ENCODE assay signal across 1 cellular context in the genomic region with DNA sequence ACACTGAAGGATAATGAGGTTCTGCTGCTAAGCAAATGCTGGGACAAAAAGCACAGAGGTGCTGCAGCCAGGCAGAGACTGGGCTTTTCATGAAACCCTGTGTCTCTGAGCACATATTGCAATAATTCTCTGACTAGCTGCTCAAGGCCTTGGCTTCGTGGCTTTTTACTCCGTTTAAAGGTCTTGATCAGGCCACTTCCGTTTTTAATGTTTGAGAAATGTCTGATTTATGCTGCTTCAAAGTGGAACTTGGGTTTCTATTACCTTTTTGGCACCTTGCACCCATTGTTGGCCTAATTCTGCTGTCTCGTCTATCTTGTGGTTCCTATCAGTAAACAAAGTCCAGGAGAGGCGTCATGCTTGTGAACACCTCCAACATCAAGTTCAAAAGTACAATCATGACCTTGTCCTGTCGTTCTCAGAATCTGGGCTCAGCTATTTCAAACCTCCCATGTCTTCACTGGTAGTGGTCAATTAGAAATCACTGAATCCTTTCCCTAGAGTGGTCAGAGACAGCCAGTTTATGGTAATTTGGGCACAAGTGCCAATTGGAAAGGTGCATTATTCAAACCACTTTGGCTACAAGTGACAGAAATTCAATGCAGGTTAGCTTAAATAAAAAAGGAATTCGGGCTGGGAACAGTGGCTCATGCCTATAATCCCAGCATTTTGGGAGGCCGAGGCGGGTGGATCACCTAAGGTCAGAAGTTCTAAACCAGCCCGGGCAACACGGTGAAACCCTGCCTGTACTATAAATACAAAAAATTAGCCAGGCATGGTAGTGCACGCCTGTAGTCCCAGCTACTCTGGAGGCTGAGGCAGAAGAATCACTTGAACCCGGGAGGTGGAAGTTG.
TF ChIP-seq lines count a peak whose summit lies in the region.

No MANE protein-coding gene starts in this region.

TF ChIP-seq in HepG2, 621 proteins besides CTCF, POLR2A, EP300 and RAD21 (continued from another document and continues in another):
- TF ChIP-seq, protein P1, sequence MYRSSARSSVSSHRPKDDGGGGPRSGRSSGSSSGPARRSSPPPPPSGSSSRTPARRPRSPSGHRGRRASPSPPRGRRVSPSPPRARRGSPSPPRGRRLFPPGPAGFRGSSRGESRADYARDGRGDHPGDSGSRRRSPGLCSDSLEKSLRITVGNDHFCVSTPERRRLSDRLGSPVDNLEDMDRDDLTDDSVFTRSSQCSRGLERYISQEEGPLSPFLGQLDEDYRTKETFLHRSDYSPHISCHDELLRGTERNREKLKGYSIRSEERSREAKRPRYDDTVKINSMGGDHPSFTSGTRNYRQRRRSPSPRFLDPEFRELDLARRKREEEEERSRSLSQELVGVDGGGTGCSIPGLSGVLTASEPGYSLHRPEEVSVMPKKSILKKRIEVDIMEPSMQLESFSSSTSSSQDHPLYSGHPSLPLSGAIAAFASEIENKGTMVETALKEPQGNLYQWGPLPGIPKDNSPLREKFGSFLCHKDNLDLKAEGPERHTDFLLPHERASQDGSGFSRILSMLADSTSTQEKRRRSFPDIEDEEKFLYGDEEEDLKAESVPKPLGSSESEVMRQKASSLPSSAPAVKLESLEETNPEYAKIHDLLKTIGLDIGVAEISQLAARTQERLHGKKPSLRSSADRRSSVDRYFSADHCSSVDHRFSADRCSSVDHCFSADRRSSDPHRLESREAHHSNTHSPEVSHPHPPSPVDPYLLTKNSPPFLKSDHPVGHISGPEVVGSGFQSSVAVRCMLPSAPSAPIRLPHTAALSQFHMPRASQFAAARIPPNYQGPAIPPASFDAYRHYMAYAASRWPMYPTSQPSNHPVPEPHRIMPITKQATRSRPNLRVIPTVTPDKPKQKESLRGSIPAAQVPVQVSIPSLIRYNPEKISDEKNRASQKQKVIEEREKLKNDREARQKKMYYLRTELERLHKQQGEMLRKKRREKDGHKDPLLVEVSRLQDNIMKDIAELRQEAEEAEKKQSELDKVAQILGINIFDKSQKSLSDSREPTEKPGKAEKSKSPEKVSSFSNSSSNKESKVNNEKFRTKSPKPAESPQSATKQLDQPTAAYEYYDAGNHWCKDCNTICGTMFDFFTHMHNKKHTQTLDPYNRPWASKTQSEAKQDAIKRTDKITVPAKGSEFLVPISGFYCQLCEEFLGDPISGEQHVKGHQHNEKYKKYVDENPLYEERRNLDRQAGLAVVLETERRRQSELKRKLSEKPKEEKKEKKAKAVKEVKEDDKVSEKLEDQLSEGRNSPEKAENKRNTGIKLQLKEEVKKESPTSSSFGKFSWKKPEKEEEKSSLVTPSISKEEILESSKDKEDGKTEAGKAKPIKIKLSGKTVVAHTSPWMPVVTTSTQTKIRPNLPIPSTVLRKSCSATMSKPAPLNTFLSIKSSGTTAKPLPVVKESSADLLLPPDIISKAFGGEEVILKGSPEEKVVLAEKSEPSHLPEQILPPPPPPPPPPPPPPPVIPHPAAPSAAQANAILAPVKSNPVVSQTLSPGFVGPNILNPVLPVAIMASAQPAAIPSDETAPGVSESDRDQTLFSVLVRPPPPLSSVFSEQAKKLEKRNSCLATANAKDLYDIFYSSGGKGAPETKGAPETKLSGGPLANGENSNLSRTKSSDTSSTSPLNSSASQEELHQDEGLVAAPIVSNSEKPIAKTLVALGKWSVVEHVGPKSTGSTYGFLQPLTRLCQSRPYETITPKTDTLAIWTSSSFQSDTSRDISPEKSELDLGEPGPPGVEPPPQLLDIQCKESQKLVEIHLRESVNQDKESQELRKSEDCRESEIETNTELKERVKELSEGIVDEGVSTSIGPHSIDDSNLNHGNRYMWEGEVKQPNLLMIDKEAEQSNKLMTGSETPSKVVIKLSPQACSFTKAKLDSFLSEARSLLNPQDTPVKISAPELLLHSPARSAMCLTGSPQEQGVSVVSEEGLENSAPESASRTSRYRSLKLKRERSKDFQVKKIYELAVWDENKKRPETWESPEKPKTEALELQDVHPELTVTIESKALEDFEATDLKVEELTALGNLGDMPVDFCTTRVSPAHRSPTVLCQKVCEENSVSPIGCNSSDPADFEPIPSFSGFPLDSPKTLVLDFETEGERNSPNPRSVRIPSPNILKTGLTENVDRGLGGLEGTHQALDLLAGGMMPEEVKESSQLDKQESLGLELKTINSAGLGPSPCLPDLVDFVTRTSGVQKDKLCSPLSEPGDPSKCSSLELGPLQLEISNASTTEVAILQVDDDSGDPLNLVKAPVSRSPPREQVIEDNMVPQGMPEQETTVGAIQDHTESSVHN (CRISPR knock-in tag; IDR thresholded peaks at IDR 0.05), result no peak
- TF ChIP-seq DNMT1 (CRISPR knock-in tag; IDR thresholded peaks at IDR 0.05) (0 out of 2 replicates have a peak, but pooled peaks have one; percentile 44), ASH2L (IDR thresholded peaks at IDR 0.05; ENCODE audit: insufficient read length, low read depth, low read length) (peak; percentile 49), LRRFIP1 (CRISPR knock-in tag; conservative IDR thresholded peaks at IDR 0.05) (0 out of 2 replicates have a peak, but pooled peaks have one; percentile 37), GATAD2A (CRISPR knock-in tag; IDR thresholded peaks at IDR 0.05) (peak; percentile 86), CSRNP1 (CRISPR knock-in tag; IDR thresholded peaks at IDR 0.05) (0 out of 2 replicates have a peak, but pooled peaks have one; percentile 59), RBAK (CRISPR knock-in tag; IDR thresholded peaks at IDR 0.05) (no peak), SNAPC5 (CRISPR knock-in tag; IDR thresholded peaks at IDR 0.05; ENCODE audit: borderline replicate concordance) (no peak), GTF3A (CRISPR knock-in tag; conservative IDR thresholded peaks at IDR 0.05) (0 out of 2 replicates have a peak, but pooled peaks have one; percentile 36), ZNF616 (CRISPR knock-in tag; IDR thresholded peaks at IDR 0.05; ENCODE audit: low read depth) (no peak), MXD3 (CRISPR knock-in tag; IDR thresholded peaks at IDR 0.05) (no peak), ZNF614 (CRISPR knock-in tag; IDR thresholded peaks at IDR 0.05; ENCODE audit: borderline replicate concordance) (peak; percentile 86; the same call in 1 of the 2 replicates), NR1H2 (CRISPR knock-in tag; IDR thresholded peaks at IDR 0.05; ENCODE audit: borderline replicate concordance, low read depth) (no peak; the same call in 1 of the 2 replicates), RFXANK (CRISPR knock-in tag; IDR thresholded peaks at IDR 0.05) (peak; percentile 90), ZNF740 (CRISPR knock-in tag; IDR thresholded peaks at IDR 0.05) (no peak), ZKSCAN8 (CRISPR knock-in tag; IDR thresholded peaks at IDR 0.05; ENCODE audit: borderline replicate concordance) (0 out of 2 replicates have a peak, but pooled peaks have one; percentile 32), REXO4 (CRISPR knock-in tag; IDR thresholded peaks at IDR 0.05; ENCODE audit: borderline replicate concordance) (no peak), ZNF180 (CRISPR knock-in tag; IDR thresholded peaks at IDR 0.05; ENCODE audit: borderline replicate concordance, low read depth) (no peak), MXD4 (CRISPR knock-in tag; IDR thresholded peaks at IDR 0.05) (peak; percentile 82; the same call in 1 of the 2 replicates), TAF15 (IDR thresholded peaks at IDR 0.05; ENCODE audit: low read depth, low read length, poor library complexity, severe bottlenecking) (no peak), GFI1 (CRISPR knock-in tag; IDR thresholded peaks at IDR 0.05; ENCODE audit: borderline replicate concordance) (peak; percentile 100), ZNF781 (CRISPR knock-in tag; IDR thresholded peaks at IDR 0.05; ENCODE audit: borderline replicate concordance, not compliant biosample characterization) (no peak), TCF7 (IDR thresholded peaks at IDR 0.05; ENCODE audit: low read depth) (peak; percentile 92), ZNF326 (CRISPR knock-in tag; IDR thresholded peaks at IDR 0.05; ENCODE audit: borderline replicate concordance) (no peak), PAWR (CRISPR knock-in tag; IDR thresholded peaks at IDR 0.05; ENCODE audit: borderline replicate concordance) (no peak), TRIM22 (IDR thresholded peaks at IDR 0.05) (no peak), KDM4B (CRISPR knock-in tag; IDR thresholded peaks at IDR 0.05) (peak; percentile 31; the same call in 1 of the 2 replicates), SCMH1 (CRISPR knock-in tag; IDR thresholded peaks at IDR 0.05; ENCODE audit: borderline replicate concordance) (no peak), DDIT3 (CRISPR knock-in tag; IDR thresholded peaks at IDR 0.05) (no peak), ZMYM4 (CRISPR knock-in tag; IDR thresholded peaks at IDR 0.05) (peak; percentile 49; the same call in 1 of the 2 replicates), GZF1 (CRISPR knock-in tag; IDR thresholded peaks at IDR 0.05) (no peak)
- TF ChIP-seq, protein P2, sequence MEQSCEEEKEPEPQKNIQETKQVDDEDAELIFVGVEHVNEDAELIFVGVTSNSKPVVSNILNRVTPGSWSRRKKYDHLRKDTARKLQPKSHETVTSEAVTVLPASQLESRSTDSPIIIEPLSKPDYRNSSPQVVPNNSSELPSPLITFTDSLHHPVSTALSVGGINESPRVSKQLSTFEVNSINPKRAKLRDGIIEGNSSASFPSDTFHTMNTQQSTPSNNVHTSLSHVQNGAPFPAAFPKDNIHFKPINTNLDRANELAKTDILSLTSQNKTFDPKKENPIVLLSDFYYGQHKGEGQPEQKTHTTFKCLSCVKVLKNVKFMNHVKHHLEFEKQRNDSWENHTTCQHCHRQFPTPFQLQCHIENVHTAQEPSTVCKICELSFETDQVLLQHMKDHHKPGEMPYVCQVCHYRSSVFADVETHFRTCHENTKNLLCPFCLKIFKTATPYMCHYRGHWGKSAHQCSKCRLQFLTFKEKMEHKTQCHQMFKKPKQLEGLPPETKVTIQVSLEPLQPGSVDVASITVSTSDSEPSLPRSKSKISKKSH (CRISPR knock-in tag; IDR thresholded peaks at IDR 0.05; ENCODE audit: borderline replicate concordance), result no peak
- TF ChIP-seq, protein P3, sequence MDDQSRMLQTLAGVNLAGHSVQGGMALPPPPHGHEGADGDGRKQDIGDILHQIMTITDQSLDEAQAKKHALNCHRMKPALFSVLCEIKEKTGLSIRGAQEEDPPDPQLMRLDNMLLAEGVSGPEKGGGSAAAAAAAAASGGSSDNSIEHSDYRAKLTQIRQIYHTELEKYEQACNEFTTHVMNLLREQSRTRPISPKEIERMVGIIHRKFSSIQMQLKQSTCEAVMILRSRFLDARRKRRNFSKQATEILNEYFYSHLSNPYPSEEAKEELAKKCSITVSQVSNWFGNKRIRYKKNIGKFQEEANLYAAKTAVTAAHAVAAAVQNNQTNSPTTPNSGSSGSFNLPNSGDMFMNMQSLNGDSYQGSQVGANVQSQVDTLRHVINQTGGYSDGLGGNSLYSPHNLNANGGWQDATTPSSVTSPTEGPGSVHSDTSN (CRISPR knock-in tag; IDR thresholded peaks at IDR 0.05; ENCODE audit: borderline replicate concordance), result no peak
- TF ChIP-seq, protein P4, sequence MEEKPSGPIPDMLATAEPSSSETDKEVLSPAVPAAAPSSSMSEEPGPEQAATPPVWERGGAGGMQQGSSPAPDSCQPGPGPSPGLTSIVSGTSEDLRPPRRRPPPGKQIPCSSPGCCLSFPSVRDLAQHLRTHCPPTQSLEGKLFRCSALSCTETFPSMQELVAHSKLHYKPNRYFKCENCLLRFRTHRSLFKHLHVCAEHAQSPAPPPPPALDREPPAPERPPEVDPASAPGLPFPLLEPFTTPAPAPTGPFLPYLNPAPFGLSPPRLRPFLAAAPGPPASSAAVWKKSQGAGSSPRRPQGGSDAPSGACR (CRISPR knock-in tag; IDR thresholded peaks at IDR 0.05), result 0 out of 2 replicates have a peak, but pooled peaks have one; percentile 65
